ENCODE assay signal across 13 cellular contexts in the genomic region with DNA sequence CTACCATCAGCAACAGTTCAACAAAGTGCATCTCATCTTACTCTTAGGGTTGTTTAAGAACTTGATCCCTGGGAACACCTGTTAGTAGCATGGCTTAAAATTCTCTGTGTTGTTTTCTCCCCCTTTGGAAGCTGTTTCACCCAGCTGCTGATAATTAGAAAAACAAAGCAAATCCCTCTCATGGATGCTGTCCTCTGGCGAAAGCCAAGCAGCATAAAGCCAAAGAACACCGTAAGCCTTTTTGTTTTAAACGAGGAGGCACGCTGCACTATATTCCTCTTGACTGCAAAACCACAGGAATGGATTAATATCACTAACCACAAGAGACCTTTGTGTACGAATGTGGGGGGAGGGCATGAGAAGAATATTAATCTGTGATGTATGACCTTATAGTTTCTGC.
DNase-seq lines count a peak whose midpoint lies in the region; ATAC-seq and TF ChIP-seq lines count a peak whose summit lies in the region.
"Had no signal": no experiment of that assay in that cellular context is flagged by ENCODE, and none has a peak within 500 bp of the region (broad histone marks: within the 10 kb centered on the region; RNA-seq: fewer than 3 reads in every experiment).

No MANE protein-coding gene starts in this region.

- H3F3A ChIP-seq in GM23338 (replicated peaks; ENCODE audit: low read depth): no peaks in the 10 kb centered on the region

- H3K9me2 ChIP-seq in GM23338 (ENCODE audit: insufficient read depth): no peaks in the 10 kb centered on the region

- peak; percentile 66 for DNase-seq in GM23338 (ENCODE audit: low spot score)
- DNase-seq in NT2/D1 (ENCODE audit: low read depth, low spot score): peak; percentile 70
- peak; percentile 48 for DNase-seq in fibroblast of peridontal ligament (ENCODE audit: extremely low read depth)
- DNase-seq in psoas muscle: no peak
- no peak for DNase-seq in activated CD4-positive, alpha-beta memory T cell treated with anti-CD3 and anti-CD28 coated beads for 36 hours
- DNase-seq in CD8-positive, alpha-beta T cell: no peak
- DNase-seq: activated CD4-positive, alpha-beta T cell treated with anti-CD3 and anti-CD28 coated beads, Interleukin-2, amount 50 U/mL, for 1 hour; COR-L47; NCI-H510A had no signal

- H3K4me2 ChIP-seq in GM23338: peak overlapping the region; percentile 8

- intact Hi-C loops in psoas muscle (cut with DNase I): loop anchor here (2.0 to 10.0 kb wide), 5 partner anchors 29 to 1225 kb away; a partner anchor contains a TSS
- intact Hi-C loops in activated CD4-positive, alpha-beta memory T cell treated with anti-CD3 and anti-CD28 coated beads for 36 hours (cut with micrococcal nuclease): no loop called here
- intact Hi-C loops in CD8-positive, alpha-beta T cell (cut with DNase I, micrococcal nuclease): no loop called here

- H3K27ac Mint-ChIP-seq in GM23338: peak overlapping the region; percentile 41
- H3K27ac Mint-ChIP-seq in activated CD4-positive, alpha-beta memory T cell treated with anti-CD3 and anti-CD28 coated beads for 36 hours: no peak overlapping the region
- no peak overlapping the region for H3K27ac Mint-ChIP-seq in CD8-positive, alpha-beta T cell
- H3K27ac Mint-ChIP-seq: T-helper 1 cell treated with Interleukin-12 subunit alpha and Interleukin-12 subunit beta and Interleukin-4 antibody, amounts not matched to agents 30 μg/mL and 1 μg/mL, for 36 hours had no signal

- H3K36me3 Mint-ChIP-seq in GM23338 (ENCODE audit: low read depth): peaks cover 14% of the 10 kb centered on the region; the same call in 2 of the 3 replicates
- no peaks in the 10 kb centered on the region for H3K36me3 Mint-ChIP-seq in activated CD4-positive, alpha-beta memory T cell treated with anti-CD3 and anti-CD28 coated beads for 36 hours
- no peaks in the 10 kb centered on the region for H3K36me3 Mint-ChIP-seq in CD8-positive, alpha-beta T cell

- H3K79me2 ChIP-seq in GM23338 (replicated peaks; ENCODE audit: insufficient read depth): no peaks in the 10 kb centered on the region

- TF ChIP-seq CTCF in GM23338 (conservative IDR thresholded peaks at IDR 0.05; ENCODE audit: low read depth in 2 of 2): no peak
- TF ChIP-seq CTCF in psoas muscle (IDR thresholded peaks at IDR 0.05): no peak
- no peak for TF ChIP-seq CTCF in CD8-positive, alpha-beta T cell (IDR thresholded peaks at IDR 0.05)

- peak overlapping the region; percentile 24; the same call in 1 of the 3 replicates for H3K4me3 Mint-ChIP-seq in GM23338
- no peak overlapping the region for H3K4me3 Mint-ChIP-seq in activated CD4-positive, alpha-beta memory T cell treated with anti-CD3 and anti-CD28 coated beads for 36 hours
- no peak overlapping the region for H3K4me3 Mint-ChIP-seq in CD8-positive, alpha-beta T cell
- H3K4me3 Mint-ChIP-seq: T-helper 1 cell treated with Interleukin-12 subunit alpha and Interleukin-12 subunit beta and Interleukin-4 antibody, amounts not matched to agents 30 μg/mL and 1 μg/mL, for 36 hours had no signal

- WGBS in psoas muscle, 3 donors: 13 to 24% (median 15%) methylated on average over 5 of the region's 5 CpGs

- H4K20me1 ChIP-seq in GM23338 (replicated peaks; ENCODE audit: insufficient read depth): no peaks in the 10 kb centered on the region

- H3K4me1 Mint-ChIP-seq in GM23338: peaks cover 17% of the 10 kb centered on the region
- H3K4me1 Mint-ChIP-seq in activated CD4-positive, alpha-beta memory T cell treated with anti-CD3 and anti-CD28 coated beads for 36 hours (ENCODE audit: low read depth): no peaks in the 10 kb centered on the region
- no peaks in the 10 kb centered on the region for H3K4me1 Mint-ChIP-seq in CD8-positive, alpha-beta T cell (ENCODE audit: low read depth)

- no peaks in the 10 kb centered on the region for H3K27me3 ChIP-seq in GM23338 (ENCODE audit: insufficient read depth)
- H3K27me3 ChIP-seq in NT2/D1 (ENCODE audit: insufficient read depth, insufficient read length): no peaks in the 10 kb centered on the region
- H3K27me3 ChIP-seq in psoas muscle (ENCODE audit: insufficient read depth in 3 of 3, low read length in 2 of 3): no peaks in the 10 kb centered on the region
- no peaks in the 10 kb centered on the region for H3K27me3 ChIP-seq in CD8-positive, alpha-beta T cell (ENCODE audit: insufficient read depth, low read length)

- peaks cover 9% of the 10 kb centered on the region; the same call in 1 of the 2 replicates for H3K9me3 ChIP-seq in NT2/D1 (ENCODE audit: insufficient read depth, low read length)
- H3K9me3 ChIP-seq in psoas muscle: no peaks in the 10 kb centered on the region
- no peaks in the 10 kb centered on the region for H3K9me3 ChIP-seq in CD8-positive, alpha-beta T cell (ENCODE audit: low read length)

- H3K27ac ChIP-seq in GM23338 (ENCODE audit: low read depth): peak overlapping the region; percentile 34; the same call in 1 of the 2 replicates
- peak overlapping the region; percentile 87 for H3K27ac ChIP-seq in psoas muscle
- H3K27ac ChIP-seq in CD8-positive, alpha-beta T cell (ENCODE audit: low read depth, low read length): no peak overlapping the region
- H3K27ac ChIP-seq: coronary artery had no signal

- no peak overlapping the region for H2AFZ ChIP-seq in GM23338

- peaks cover 7% of the 10 kb centered on the region for H3K4me1 ChIP-seq in GM23338 (ENCODE audit: insufficient read depth)
- no peaks in the 10 kb centered on the region for H3K4me1 ChIP-seq in NT2/D1 (ENCODE audit: insufficient read depth, insufficient read length)
- H3K4me1 ChIP-seq in psoas muscle: peaks cover 17% of the 10 kb centered on the region
- no peaks in the 10 kb centered on the region for H3K4me1 ChIP-seq in CD8-positive, alpha-beta T cell (ENCODE audit: insufficient read depth, low read length)

- no peaks in the 10 kb centered on the region for H3K27me3 Mint-ChIP-seq in GM23338 (ENCODE audit: insufficient read depth, low read depth, poor library complexity)
- H3K27me3 Mint-ChIP-seq in activated CD4-positive, alpha-beta memory T cell treated with anti-CD3 and anti-CD28 coated beads for 36 hours: no peaks in the 10 kb centered on the region
- no peaks in the 10 kb centered on the region for H3K27me3 Mint-ChIP-seq in CD8-positive, alpha-beta T cell (ENCODE audit: low read depth)

- no peak overlapping the region for H3K9ac ChIP-seq in NT2/D1 (ENCODE audit: insufficient read length, low read depth)

- CTCF ChIA-PET in activated CD4-positive, alpha-beta memory T cell treated with anti-CD3 and anti-CD28 coated beads for 36 hours (lab: Charles Lee): no interaction called here
- CTCF ChIA-PET in CD8-positive, alpha-beta T cell (lab: Charles Lee): no interaction called here

- no peaks in the 10 kb centered on the region for H3K36me3 ChIP-seq in GM23338 (ENCODE audit: insufficient read depth)
- H3K36me3 ChIP-seq in NT2/D1 (ENCODE audit: insufficient read depth, insufficient read length, low read length): no peaks in the 10 kb centered on the region
- H3K36me3 ChIP-seq in psoas muscle (ENCODE audit: insufficient read depth in 1 of 2, low read depth in 1 of 2): no peaks in the 10 kb centered on the region
- H3K36me3 ChIP-seq in CD8-positive, alpha-beta T cell (ENCODE audit: insufficient read depth, low read length): no peaks in the 10 kb centered on the region

- peaks cover 15% of the 10 kb centered on the region; the same call in 2 of the 3 replicates for H3K9me3 Mint-ChIP-seq in GM23338
- peaks cover 9% of the 10 kb centered on the region for H3K9me3 Mint-ChIP-seq in activated CD4-positive, alpha-beta memory T cell treated with anti-CD3 and anti-CD28 coated beads for 36 hours
- peaks cover 7% of the 10 kb centered on the region for H3K9me3 Mint-ChIP-seq in CD8-positive, alpha-beta T cell

- peak; percentile 97 for ATAC-seq in GM23338
- peak; percentile 59 to 73 (median 68) for ATAC-seq in psoas muscle
- ATAC-seq in HG02623 (IDR thresholded peaks at IDR 0.05; ENCODE audit: unreplicated experiment): no peak
- no peak for ATAC-seq in HG03139 (IDR thresholded peaks at IDR 0.05; ENCODE audit: unreplicated experiment)
- ATAC-seq in CD8-positive, alpha-beta T cell: no peak

- H3K4me3 ChIP-seq in GM23338: 0 out of 2 replicates have a peak overlapping the region, but pooled peaks have one; percentile 5
- H3K4me3 ChIP-seq in NT2/D1 (ENCODE audit: insufficient read length, low read depth): no peak overlapping the region
- H3K4me3 ChIP-seq in psoas muscle: peak overlapping the region; percentile 69
- H3K4me3 ChIP-seq in CD8-positive, alpha-beta T cell (ENCODE audit: low read depth, low read length): no peak overlapping the region
- H3K4me3 ChIP-seq: coronary artery had no signal

- POLR2A ChIA-PET in activated CD4-positive, alpha-beta memory T cell treated with anti-CD3 and anti-CD28 coated beads for 36 hours (lab: Charles Lee): no interaction called here
- POLR2A ChIA-PET in CD8-positive, alpha-beta T cell (lab: Charles Lee): no interaction called here

TF ChIP-seq in GM23338, 12 proteins besides CTCF, POLR2A, EP300 and RAD21 (continues in another document):
- TF ChIP-seq ZNF114 (CRISPR knock-in tag; IDR thresholded peaks at IDR 0.05): no peak

Comparison
In these comparisons a context has a peak if more than half of its experiments do, and no peak if none do; other contexts are left out.
1. ATAC-seq: peak in GM23338 (single experiment) and psoas muscle (4 of 4); none in HG02623 (single experiment), HG03139 (single experiment) and CD8-positive, alpha-beta T cell (single experiment).
2. DNase-seq: peak in GM23338 (single experiment), NT2/D1 (single experiment) and fibroblast of peridontal ligament (single experiment); none in psoas muscle (0 of 2), activated CD4-positive, alpha-beta memory T cell treated with anti-CD3 and anti-CD28 coated beads for 36 hours (single experiment) and CD8-positive, alpha-beta T cell (0 of 7).
3. H3K4me3 ChIP-seq: peak in GM23338 (single experiment) and psoas muscle (single experiment); none in NT2/D1 (single experiment) and CD8-positive, alpha-beta T cell (single experiment).
4. intact Hi-C loops: an anchor here in psoas muscle (2.0 to 10.0 kb wide); none called in activated CD4-positive, alpha-beta memory T cell treated with anti-CD3 and anti-CD28 coated beads for 36 hours and CD8-positive, alpha-beta T cell.